Comparison of ENCODE assay signal across 10 cellular contexts in genomic region chr3:186789554-186790260, GRCh38. TPM values are rescaled to one million over a fixed set of nuclear protein-coding genes. Genes with fewer than 3 reads are reported as not detected.
DNase-seq lines count a peak whose midpoint lies in the region; ATAC-seq lines count a peak whose summit lies in the region.
"Had no signal": no experiment of that assay in that cellular context is flagged by ENCODE, and none has a peak within 500 bp of the region (broad histone marks: within the 10 kb centered on the region; RNA-seq: fewer than 3 reads in every experiment).

No MANE protein-coding gene starts in this region.

- no peak for DNase-seq in activated CD4-positive, CD25-positive, alpha-beta regulatory T cell (lab: John Stamatoyannopoulos, UW)
- no peak for DNase-seq in activated CD4-positive, alpha-beta memory T cell treated with anti-CD3 and anti-CD28 coated beads, Interleukin-2, amount 10 ng/mL, durations not matched to agents 7 days and 5 days
- DNase-seq in memory B cell (ENCODE audit: low spot score in 2 of 2) (no peak), ecto neural progenitor cell (ENCODE audit: low spot score) (no peak), NCI-H1417 treated with DMSO at 0.1 percent for 48 hours (lab: John Stamatoyannopoulos, UW) (no peak)
- DNase-seq: thyroid gland had no signal

- peaks cover 51% of the 10 kb centered on the region for H3K4me1 Mint-ChIP-seq in activated CD4-positive, alpha-beta memory T cell treated with anti-CD3 and anti-CD28 coated beads, Interleukin-2, amount 10 ng/mL, durations not matched to agents 7 days and 5 days
- peaks cover 35% of the 10 kb centered on the region for H3K4me1 Mint-ChIP-seq in memory B cell

- peaks cover 99% of the 10 kb centered on the region for H3K36me3 ChIP-seq in HUES64 (ENCODE audit: insufficient read depth, low read length)

- H3K4me1 ChIP-seq in HUES64 (ENCODE audit: insufficient read depth, low read length), result peaks cover 11% of the 10 kb centered on the region; the same call in 1 of the 2 replicates

- POLR2A ChIA-PET in activated CD4-positive, alpha-beta memory T cell treated with anti-CD3 and anti-CD28 coated beads, Interleukin-2, amount 10 ng/mL, durations not matched to agents 7 days and 5 days (lab: Charles Lee), result interaction anchor here (0.9 to 6.4 kb wide), 12 partner anchors 8 to 858 kb away, joined by 3 to 77 read pairs (median 5); partner anchors contain the start of genes DNAJB11, EIF4A2, RFC4 and TBCCD1

- no peak overlapping the region for H3K4me3 Mint-ChIP-seq in activated CD4-positive, alpha-beta memory T cell treated with anti-CD3 and anti-CD28 coated beads, Interleukin-2, amount 10 ng/mL, durations not matched to agents 7 days and 5 days
- no peak overlapping the region for H3K4me3 Mint-ChIP-seq in memory B cell

- peak overlapping the region; percentile 74 for H3K27ac Mint-ChIP-seq in activated CD4-positive, alpha-beta memory T cell treated with anti-CD3 and anti-CD28 coated beads, Interleukin-2, amount 10 ng/mL, durations not matched to agents 7 days and 5 days
- peak overlapping the region; percentile 80 for H3K27ac Mint-ChIP-seq in memory B cell

- 80% methylated on average over 2 of the region's 4 CpGs for WGBS in HUES64

- CTCF ChIA-PET in activated CD4-positive, alpha-beta memory T cell treated with anti-CD3 and anti-CD28 coated beads, Interleukin-2, amount 10 ng/mL, durations not matched to agents 7 days and 5 days (lab: Charles Lee), result interaction anchor here (0.8 to 1.2 kb wide), 2 partner anchors 11 to 32 kb away, joined by 3 to 4 read pairs; no protein-coding TSS in a partner anchor

- no peak overlapping the region for H3K9ac ChIP-seq in HUES64 (ENCODE audit: low read depth, low read length)

- no peaks in the 10 kb centered on the region for H3K9me3 ChIP-seq in HUES64 (ENCODE audit: insufficient read depth, low read depth, low read length)
- H3K9me3 ChIP-seq: thyroid gland had no signal

- no peaks in the 10 kb centered on the region for H3K27me3 ChIP-seq in HUES64 (ENCODE audit: insufficient read depth, low read length)
- H3K27me3 ChIP-seq: thyroid gland had no signal

- ATAC-seq in activated CD4-positive, CD25-positive, alpha-beta regulatory T cell treated with anti-CD3 and anti-CD28 coated beads, Interleukin-2, amount 50 U/mL, for 24 hours, result peak; percentile 4 to 10
- ATAC-seq in memory B cell (ENCODE audit: low read depth), result no peak
- no peak for ATAC-seq in HG02571 (IDR thresholded peaks at IDR 0.05; ENCODE audit: unreplicated experiment)

- H3K36me3 Mint-ChIP-seq in activated CD4-positive, alpha-beta memory T cell treated with anti-CD3 and anti-CD28 coated beads, Interleukin-2, amount 10 ng/mL, durations not matched to agents 7 days and 5 days (ENCODE audit: low read depth), result peaks cover 90% of the 10 kb centered on the region
- peaks cover 44% of the 10 kb centered on the region for H3K36me3 Mint-ChIP-seq in memory B cell

- no peaks in the 10 kb centered on the region for H3K9me3 Mint-ChIP-seq in activated CD4-positive, alpha-beta memory T cell treated with anti-CD3 and anti-CD28 coated beads, Interleukin-2, amount 10 ng/mL, durations not matched to agents 7 days and 5 days
- H3K9me3 Mint-ChIP-seq in memory B cell, result no peaks in the 10 kb centered on the region

- H3K27me3 Mint-ChIP-seq in activated CD4-positive, alpha-beta memory T cell treated with anti-CD3 and anti-CD28 coated beads, Interleukin-2, amount 10 ng/mL, durations not matched to agents 7 days and 5 days, result no peaks in the 10 kb centered on the region
- H3K27me3 Mint-ChIP-seq in memory B cell, result no peaks in the 10 kb centered on the region

- H3K27ac ChIP-seq in HUES64 (ENCODE audit: low read depth, low read length), result peak overlapping the region; percentile 7; the same call in 1 of the 2 replicates
- H3K27ac ChIP-seq: thyroid gland had no signal

- no peak overlapping the region for H3K4me3 ChIP-seq in HUES64 (ENCODE audit: low read length)
- H3K4me3 ChIP-seq: coronary artery, thyroid gland had no signal

RNA-seq across cellular contexts. Expression of gene EIF4A2, which starts 6.3 kb away (rescaled TPM):
- 366 TPM for polyA plus RNA-seq in HUES64 (2013, experiment 1 of 2)
- 489 TPM for polyA plus RNA-seq in HUES64 (2013, experiment 2 of 2)
- 100 to 1,000 TPM; 385 to 388 TPM for total RNA-seq in activated CD4-positive, alpha-beta memory T cell treated with anti-CD3 and anti-CD28 coated beads, Interleukin-2, amount 10 ng/mL, durations not matched to agents 7 days and 5 days

RNA-seq across cellular contexts. Expression of gene RFC4, which starts 16.6 kb away (rescaled TPM):
- 113 TPM for polyA plus RNA-seq in HUES64 (2013, experiment 1 of 2)
- polyA plus RNA-seq in HUES64 (2013, experiment 2 of 2), result 112 TPM
- total RNA-seq in activated CD4-positive, alpha-beta memory T cell treated with anti-CD3 and anti-CD28 coated beads, Interleukin-2, amount 10 ng/mL, durations not matched to agents 7 days and 5 days, result 10 to 100 TPM; 85.5 to 89.3 TPM

RNA-seq across cellular contexts. Expression of gene ADIPOQ, which starts 52.8 kb away (rescaled TPM):
- polyA plus RNA-seq in HUES64 (2013, experiment 1 of 2), result not detected
- not detected for polyA plus RNA-seq in HUES64 (2013, experiment 2 of 2)
- not detected for total RNA-seq in activated CD4-positive, alpha-beta memory T cell treated with anti-CD3 and anti-CD28 coated beads, Interleukin-2, amount 10 ng/mL, durations not matched to agents 7 days and 5 days

Comparison
In these comparisons a context has a peak if more than half of its experiments do, and no peak if none do; other contexts are left out.
1. ATAC-seq: peak in activated CD4-positive, CD25-positive, alpha-beta regulatory T cell treated with anti-CD3 and anti-CD28 coated beads, Interleukin-2, amount 50 U/mL, for 24 hours (2 of 2); none in memory B cell (single experiment) and HG02571 (single experiment).